ENCODE assay signal across 1 cellular context in the genomic region with DNA sequence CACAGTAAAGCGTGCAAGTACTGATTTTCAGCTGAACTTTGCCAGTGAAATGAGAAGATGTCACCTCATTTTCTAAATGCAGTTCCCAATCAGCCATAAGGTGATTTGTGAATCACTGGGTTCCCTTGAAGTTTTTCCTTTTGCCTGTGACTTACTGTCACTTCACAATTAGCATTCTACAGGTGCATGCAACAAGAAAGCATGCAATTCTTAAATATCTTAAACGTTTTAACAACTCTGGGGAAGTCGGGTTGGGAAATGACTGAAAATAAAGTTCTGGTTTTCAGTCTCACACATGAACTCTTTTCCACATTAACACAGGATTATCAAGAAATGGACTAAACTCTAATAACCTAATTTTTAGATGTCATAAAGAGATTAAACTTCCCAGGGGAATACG.
TF ChIP-seq lines count a peak whose summit lies in the region.

No MANE protein-coding gene starts in this region.

TF ChIP-seq in endothelial cell of umbilical vein, 7 proteins besides CTCF, POLR2A, EP300 and RAD21:
- no peak for TF ChIP-seq FOS (IDR thresholded peaks at IDR 0.05; ENCODE audit: borderline replicate concordance, insufficient read depth, low read length)
- TF ChIP-seq, protein P1, sequence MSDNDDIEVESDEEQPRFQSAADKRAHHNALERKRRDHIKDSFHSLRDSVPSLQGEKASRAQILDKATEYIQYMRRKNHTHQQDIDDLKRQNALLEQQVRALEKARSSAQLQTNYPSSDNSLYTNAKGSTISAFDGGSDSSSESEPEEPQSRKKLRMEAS (IDR thresholded peaks at IDR 0.05; ENCODE audit: insufficient read depth, insufficient read length) = no peak
- no peak for TF ChIP-seq GATA2 (IDR thresholded peaks at IDR 0.05; ENCODE audit: insufficient read depth, insufficient read length, low read depth, low read length)
- TF ChIP-seq JUN (IDR thresholded peaks at IDR 0.05; ENCODE audit: borderline replicate concordance, insufficient read depth, insufficient read length, low read depth) = no peak
- TF ChIP-seq POLR2AphosphoS5 (IDR thresholded peaks at IDR 0.05; ENCODE audit: insufficient read depth, low read depth, low read length) = no peak
- no peak for TF ChIP-seq EZH2 (IDR thresholded peaks at IDR 0.05; ENCODE audit: borderline replicate concordance, low read depth, low read length, severe bottlenecking)
